ENCODE assay signal across 8 cellular contexts in genomic region chr1:232880354-232880753, GRCh38.
A peak's percentile ranks its signal among the peaks of the same experiment; 100 is the strongest.
DNase-seq lines count a peak whose midpoint lies in the region; ATAC-seq and TF ChIP-seq lines count a peak whose summit lies in the region.

No MANE protein-coding gene starts in this region.

- 46 to 53% (median 46%) methylated on average over 3 of the region's 3 CpGs for WGBS in adrenal gland, 4 donors

- intact Hi-C loops in adrenal gland (cut with DNase I) (no loop called here), left colon (cut with DNase I, micrococcal nuclease) (no loop called here), sciatic nerve (cut with DNase I) (no loop called here)

- H3K27ac ChIP-seq in adrenal gland = no peak overlapping the region

- H3K4me1 ChIP-seq in adrenal gland (replicated peaks in 1 of 2) = no peaks in the 10 kb centered on the region

- DNase-seq in D341Med (ENCODE audit: low spot score) = peak; percentile 70
- peak; percentile 31 for DNase-seq in HT1080 (ENCODE audit: low read depth)
- DNase-seq in adrenal gland = peak in 5 of 7 donors; percentile 20 to 64 (median 42)
- peak; percentile 44 to 62 for DNase-seq in left colon
- DNase-seq in sciatic nerve (ENCODE audit: low spot score) = no peak
- no peak for DNase-seq in retina

- no peak for TF ChIP-seq POLR2A in adrenal gland (IDR thresholded peaks at IDR 0.05)

- no peak overlapping the region for H3K4me3 ChIP-seq in adrenal gland

- no peaks in the 10 kb centered on the region for H3K36me3 ChIP-seq in adrenal gland (replicated peaks in 1 of 2)

- ATAC-seq in left colon = peak; percentile 88
- no peak for ATAC-seq in HG03442 (IDR thresholded peaks at IDR 0.05; ENCODE audit: unreplicated experiment)
- ATAC-seq in sciatic nerve = no peak
- ATAC-seq in HG02678 (IDR thresholded peaks at IDR 0.05; ENCODE audit: unreplicated experiment) = no peak

- no peaks in the 10 kb centered on the region for H3K9me3 ChIP-seq in adrenal gland (replicated peaks in 1 of 3)

- TF ChIP-seq CTCF in adrenal gland (IDR thresholded peaks at IDR 0.05) = peak; percentile 18 to 52 (median 39)

- no peaks in the 10 kb centered on the region for H3K27me3 ChIP-seq in adrenal gland

Comparison
In these comparisons a context has a peak if more than half of its experiments do, and no peak if none do; other contexts are left out.
1. DNase-seq: peak in D341Med (single experiment), HT1080 (single experiment), adrenal gland (5 of 7) and left colon (2 of 2); none in sciatic nerve (single experiment) and retina (single experiment).